In genomic region chr15:63157066-63157890, GRCh38 we compare ENCODE assay signal across 8 cellular contexts. TPM values are rescaled to one million over a fixed set of nuclear protein-coding genes. Genes with fewer than 3 reads are reported as not detected.
A peak's percentile ranks its signal among the peaks of the same experiment; 100 is the strongest.
DNase-seq lines count a peak whose midpoint lies in the region; ATAC-seq and TF ChIP-seq lines count a peak whose summit lies in the region.

TSS of gene RPS27L (minus strand) at chr15:63157477. CDS start at chr15:63157405, 72 bp downstream.

- H4K12ac ChIP-seq in trophoblast cell (ENCODE audit: low read depth, low read length), result peak within 1 kb of the TSS; percentile 60

- H3K79me1 ChIP-seq in trophoblast cell (ENCODE audit: low read length), result peaks cover 14% of the 10 kb centered on the region

- H3K4me3 Mint-ChIP-seq in activated naive CD8-positive, alpha-beta T cell treated with anti-CD3 and anti-CD28 coated beads, Interleukin-2, amount 50 U/mL, for 24 hours, result peak within 1 kb of the TSS; percentile 99

- H3K9me3 Mint-ChIP-seq in activated naive CD8-positive, alpha-beta T cell treated with anti-CD3 and anti-CD28 coated beads, Interleukin-2, amount 50 U/mL, for 24 hours, result no peaks in the 10 kb centered on the region

- peak within 1 kb of the TSS; percentile 88 for H3K18ac ChIP-seq in trophoblast cell (ENCODE audit: low read length)

- no peaks in the 10 kb centered on the region for H3K9me3 ChIP-seq in cardiac muscle cell (ENCODE audit: low read depth)
- H3K9me3 ChIP-seq in trophoblast cell (ENCODE audit: insufficient read depth, low read depth, low read length), result no peaks in the 10 kb centered on the region
- no peaks in the 10 kb centered on the region for H3K9me3 ChIP-seq in tibial nerve

- H2BK12ac ChIP-seq in trophoblast cell (ENCODE audit: low read length), result peak within 1 kb of the TSS; percentile 63

- H3K23ac ChIP-seq in trophoblast cell (ENCODE audit: low read length), result no peak within 1 kb of the TSS

- H3K4me1 ChIP-seq in cardiac muscle cell (ENCODE audit: low read depth), result no peaks in the 10 kb centered on the region
- H3K4me1 ChIP-seq in trophoblast cell (ENCODE audit: control insufficient read depth in 1 of 2, insufficient read depth in 2 of 2, low read length in 2 of 2), result peaks cover 4 to 5% of the 10 kb centered on the region in 2 experiments
- H3K4me1 ChIP-seq in tibial nerve, result peaks cover 0 to 28% (median 10%) of the 10 kb centered on the region in 4 donors

- H2AK5ac ChIP-seq in trophoblast cell (ENCODE audit: low read length), result peak within 1 kb of the TSS; percentile 47

- H3K36me3 Mint-ChIP-seq in activated naive CD8-positive, alpha-beta T cell treated with anti-CD3 and anti-CD28 coated beads, Interleukin-2, amount 50 U/mL, for 24 hours (ENCODE audit: low read depth), result peaks cover 12% of the 10 kb centered on the region

- H3K36me3 ChIP-seq in cardiac muscle cell (peaks cover 18% of the 10 kb centered on the region), trophoblast cell (ENCODE audit: control insufficient read depth in 1 of 2, insufficient read depth in 2 of 2, low read length in 2 of 2) (peaks cover 7 to 8% of the 10 kb centered on the region in 2 experiments), tibial nerve (peaks cover 0 to 13% (median 10%) of the 10 kb centered on the region in 3 donors)

- peak within 1 kb of the TSS; percentile 97 for H3K9ac ChIP-seq in trophoblast cell (ENCODE audit: low read length)

- H3K4ac ChIP-seq in trophoblast cell (ENCODE audit: low read depth, low read length), result peak within 1 kb of the TSS; percentile 73

- TF ChIP-seq POLR2A in tibial nerve (IDR thresholded peaks at IDR 0.05), result peak; percentile 77 to 86

- DNase-seq in NCI-H1436 (lab: John Stamatoyannopoulos, UW) (peak; percentile 83), SW480 (ENCODE audit: low spot score) (peak; percentile 89), cardiac muscle cell (ENCODE audit: low read depth in 1 of 2, low spot score in 1 of 2) (peak; percentile 94 to 95), trophoblast cell (peak; percentile 91 to 95), tibial nerve (ENCODE audit: low spot score in 2 of 2) (peak; percentile 81 to 89)
- peak; percentile 85 for DNase-seq in activated naive CD8-positive, alpha-beta T cell treated with anti-CD3 and anti-CD28 coated beads, Interleukin-2, amount 50 U/mL, for 24 hours

- H3K4me3 ChIP-seq in GM12875 (ENCODE audit: low read depth, low read length) (peak within 1 kb of the TSS; percentile 92), cardiac muscle cell (peak within 1 kb of the TSS; percentile 76), trophoblast cell (ENCODE audit: low read depth, low read length) (peak within 1 kb of the TSS; percentile 89), tibial nerve (peak within 1 kb of the TSS; percentile 58 to 98 (median 86))

- peak within 1 kb of the TSS; percentile 85 for H4K8ac ChIP-seq in trophoblast cell (ENCODE audit: low read depth, low read length)

- peak; percentile 91 for ATAC-seq in HG02798 (IDR thresholded peaks at IDR 0.05; ENCODE audit: poor library complexity, unreplicated experiment)
- peak; percentile 99 for ATAC-seq in activated naive CD8-positive, alpha-beta T cell treated with anti-CD3 and anti-CD28 coated beads, Interleukin-2, amount 50 U/mL, for 24 hours

- peaks cover 9% of the 10 kb centered on the region for H3K79me2 ChIP-seq in trophoblast cell (ENCODE audit: control insufficient read depth, insufficient read depth, low read length, poor library complexity)

- H2AFZ ChIP-seq in trophoblast cell (ENCODE audit: insufficient read depth, low read length, poor library complexity), result peak within 1 kb of the TSS; percentile 47

- peaks cover 21% of the 10 kb centered on the region for H3K4me1 Mint-ChIP-seq in activated naive CD8-positive, alpha-beta T cell treated with anti-CD3 and anti-CD28 coated beads, Interleukin-2, amount 50 U/mL, for 24 hours

- WGBS in trophoblast cell (ENCODE audit: extremely low coverage, insufficient coverage, insufficient read length), result no CpG with 5 or more reads among the region's 62 CpGs
- 0% methylated on average over 36 to 53 of the region's 62 CpGs for WGBS in tibial nerve, 2 donors

- TF ChIP-seq CTCF in GM12875 (IDR thresholded peaks at IDR 0.05; ENCODE audit: borderline replicate concordance, insufficient read depth, low read depth, low read length) (no peak), cardiac muscle cell (IDR thresholded peaks at IDR 0.05; ENCODE audit: low read depth, low read length) (no peak), tibial nerve (IDR thresholded peaks at IDR 0.05) (peak in 1 of 5 experiments; percentile 11)

- peak within 1 kb of the TSS; percentile 78 for H2BK5ac ChIP-seq in trophoblast cell (ENCODE audit: low read depth, low read length, poor library complexity)

- H3K4me2 ChIP-seq in trophoblast cell (ENCODE audit: low read length), result peak within 1 kb of the TSS; percentile 55

- H3K27ac Mint-ChIP-seq in activated naive CD8-positive, alpha-beta T cell treated with anti-CD3 and anti-CD28 coated beads, Interleukin-2, amount 50 U/mL, for 24 hours, result peak within 1 kb of the TSS; percentile 90

- peak within 1 kb of the TSS; percentile 54 for H2BK120ac ChIP-seq in trophoblast cell (ENCODE audit: insufficient read depth, low read length, poor library complexity)

- H3K27me3 ChIP-seq in cardiac muscle cell, result no peaks in the 10 kb centered on the region
- H3K27me3 ChIP-seq in trophoblast cell (ENCODE audit: insufficient read depth, low read length), result no peaks in the 10 kb centered on the region
- no peaks in the 10 kb centered on the region for H3K27me3 ChIP-seq in tibial nerve

- H3K27ac ChIP-seq in cardiac muscle cell (peak within 1 kb of the TSS; percentile 87), trophoblast cell (ENCODE audit: low read depth, low read length) (peak within 1 kb of the TSS; percentile 96), tibial nerve (peak within 1 kb of the TSS; percentile 87 to 99 (median 97))

- peak within 1 kb of the TSS; percentile 81 for H4K91ac ChIP-seq in trophoblast cell (ENCODE audit: low read depth, low read length)

- H3K27me3 Mint-ChIP-seq in activated naive CD8-positive, alpha-beta T cell treated with anti-CD3 and anti-CD28 coated beads, Interleukin-2, amount 50 U/mL, for 24 hours, result no peaks in the 10 kb centered on the region

- peak in 1 of 2 donors; percentile 97 for TF ChIP-seq EP300 in tibial nerve (IDR thresholded peaks at IDR 0.05)

- peak within 1 kb of the TSS; percentile 78 for H3K14ac ChIP-seq in trophoblast cell (ENCODE audit: low read length)

RNA-seq across cellular contexts. Expression of gene RPS27L, which starts in this region (rescaled TPM):
- total RNA-seq in cardiac muscle cell, result 30.6 and 54.1 TPM in 2 replicates
- 325 and 326 TPM in 2 replicates for polyA plus RNA-seq in cardiac muscle cell
- 222 TPM in 2 replicates for polyA plus RNA-seq in trophoblast cell (2013)
- total RNA-seq in tibial nerve, result 10 to 100 TPM; 50.3 to 83.7 (median 71.7) TPM

Comparison
In these comparisons a context has a peak if more than half of its experiments do, and no peak if none do; other contexts are left out.
1. Peak in every context shown above with its lines: DNase-seq, ATAC-seq, H3K4me3 ChIP-seq and H3K27ac ChIP-seq.